15 cellular contexts compared by ENCODE assay signal in the genomic region with DNA sequence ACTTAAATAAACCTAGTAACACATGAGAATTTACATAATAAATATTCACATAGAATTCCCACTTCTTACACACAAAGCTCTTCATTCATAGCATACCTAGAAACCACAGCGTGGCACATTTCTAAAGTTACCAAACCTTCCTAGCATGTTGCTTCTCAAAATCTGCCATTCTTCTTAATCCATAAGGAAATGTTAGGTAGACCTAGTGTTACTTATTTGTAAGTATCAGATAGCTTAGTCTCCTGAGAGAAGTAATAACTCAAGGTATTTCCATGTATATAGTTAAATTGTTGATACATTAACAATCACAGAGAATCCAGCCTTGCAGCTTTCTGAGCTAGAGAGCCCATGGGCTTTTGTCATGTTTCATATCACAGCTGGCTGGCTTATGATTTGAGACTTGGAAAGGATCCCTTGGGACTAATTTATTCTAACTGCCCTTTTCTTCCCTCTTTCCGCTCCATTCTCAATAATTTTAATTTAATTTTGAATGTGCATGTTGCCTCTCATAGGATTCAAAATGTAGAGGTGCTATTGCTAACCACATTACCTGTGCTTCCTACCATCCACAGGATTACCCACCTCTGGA. TPM values are rescaled to one million over a fixed set of nuclear protein-coding genes. Genes with fewer than 3 reads are reported as not detected.
DNase-seq lines count a peak whose midpoint lies in the region; ATAC-seq and TF ChIP-seq lines count a peak whose summit lies in the region.
"Had no signal": no experiment of that assay in that cellular context is flagged by ENCODE, and none has a peak within 500 bp of the region (broad histone marks: within the 10 kb centered on the region; RNA-seq: fewer than 3 reads in every experiment).

No MANE protein-coding gene starts in this region.

- H3K36me3 ChIP-seq in left ventricle myocardium inferior (no peaks in the 10 kb centered on the region), heart left ventricle (no peaks in the 10 kb centered on the region), SJSA1 (peaks cover 17% of the 10 kb centered on the region; the same call in 1 of the 2 replicates)
- H3K36me3 ChIP-seq: upper lobe of right lung had no signal

- H3K4me1 ChIP-seq in left ventricle myocardium inferior (peaks cover 82% of the 10 kb centered on the region), heart left ventricle (peaks cover 0 to 80% (median 73%) of the 10 kb centered on the region in 12 donors), SJSA1 (replicated peaks) (peaks cover 83% of the 10 kb centered on the region)

- H3K9me3 ChIP-seq in left ventricle myocardium inferior (replicated peaks) (no peaks in the 10 kb centered on the region), heart left ventricle (no peaks in the 10 kb centered on the region), SJSA1 (replicated peaks) (no peaks in the 10 kb centered on the region)
- H3K9me3 ChIP-seq: upper lobe of right lung had no signal

- H3K27me3 Mint-ChIP-seq in stimulated activated naive B cell treated with anti-CD40 and anti-IgM and Interleukin-4, amounts not matched to agents 10 μg/mL and 1 μg/mL and 100 μg/mL, for 72 hours = no peaks in the 10 kb centered on the region

- peak overlapping the region; percentile 13 for H3K4me3 ChIP-seq in left ventricle myocardium inferior
- no peak overlapping the region for H3K4me3 ChIP-seq in heart left ventricle
- no peak overlapping the region for H3K4me3 ChIP-seq in SJSA1
- H3K4me3 ChIP-seq: skin epidermis, upper lobe of right lung had no signal

- ATAC-seq in heart left ventricle = no peak
- ATAC-seq in GM18511 (IDR thresholded peaks at IDR 0.05; ENCODE audit: unreplicated experiment) = no peak
- no peak for ATAC-seq in stimulated activated naive B cell treated with anti-CD40 and anti-IgM and Interleukin-4, amounts not matched to agents 10 μg/mL and 1 μg/mL and 100 μg/mL, for 72 hours (replicated peaks)
- ATAC-seq: activated CD8-positive, alpha-beta memory T cell treated with anti-CD3 and anti-CD28 coated beads, Interleukin-2, amount 10 ng/mL, durations not matched to agents 7 days and 5 days; naive thymus-derived CD8-positive, alpha-beta T cell; upper lobe of right lung had no signal

- no peaks in the 10 kb centered on the region for H3K27me3 ChIP-seq in left ventricle myocardium inferior (ENCODE audit: low read depth)
- H3K27me3 ChIP-seq in heart left ventricle = no peaks in the 10 kb centered on the region
- H3K27me3 ChIP-seq in SJSA1 (replicated peaks) = no peaks in the 10 kb centered on the region
- H3K27me3 ChIP-seq: upper lobe of right lung had no signal

- TF ChIP-seq CTCF in left ventricle myocardium inferior (IDR thresholded peaks at IDR 0.05; ENCODE audit: borderline replicate concordance) (no peak), heart left ventricle (IDR thresholded peaks at IDR 0.05) (no peak)

- peaks cover 0 to 1% of the 10 kb centered on the region in 2 donors for H3K9me3 Mint-ChIP-seq in stimulated activated naive B cell treated with anti-CD40 and anti-IgM and Interleukin-4, amounts not matched to agents 10 μg/mL and 1 μg/mL and 100 μg/mL, for 72 hours

- H3K27ac Mint-ChIP-seq in stimulated activated naive B cell treated with anti-CD40 and anti-IgM and Interleukin-4, amounts not matched to agents 10 μg/mL and 1 μg/mL and 100 μg/mL, for 72 hours = no peak overlapping the region
- H3K27ac Mint-ChIP-seq: activated CD8-positive, alpha-beta memory T cell treated with anti-CD3 and anti-CD28 coated beads, Interleukin-2, amount 10 ng/mL, durations not matched to agents 7 days and 5 days; naive thymus-derived CD8-positive, alpha-beta T cell had no signal

- H3K4me1 Mint-ChIP-seq in stimulated activated naive B cell treated with anti-CD40 and anti-IgM and Interleukin-4, amounts not matched to agents 10 μg/mL and 1 μg/mL and 100 μg/mL, for 72 hours = peaks cover 2 to 14% of the 10 kb centered on the region in 2 donors
- H3K4me1 Mint-ChIP-seq: activated CD8-positive, alpha-beta memory T cell treated with anti-CD3 and anti-CD28 coated beads, Interleukin-2, amount 10 ng/mL, durations not matched to agents 7 days and 5 days; naive thymus-derived CD8-positive, alpha-beta T cell had no signal

- DNase-seq in left ventricle myocardium inferior (no peak), heart left ventricle (no peak), SJSA1 (ENCODE audit: low read depth in 1 of 2, low spot score in 2 of 2) (peak; percentile 51 to 80), left kidney (ENCODE audit: low read depth, low spot score) (peak; percentile 41), NCI-H2107 treated with DMSO at 0.1 percent for 48 hours (lab: John Stamatoyannopoulos, UW; ENCODE audit: unreplicated experiment) (no peak), NOMO-1 (lab: John Stamatoyannopoulos, UW; ENCODE audit: unreplicated experiment in 2 of 2) (no peak)
- no peak for DNase-seq in stimulated activated naive B cell treated with anti-CD40 and anti-IgM and Interleukin-4, amounts not matched to agents 10 μg/mL and 1 μg/mL and 100 μg/mL, for 72 hours
- DNase-seq: activated CD8-positive, alpha-beta memory T cell treated with anti-CD3 and anti-CD28 coated beads, Interleukin-2, amount 10 ng/mL, durations not matched to agents 7 days and 5 days; GDM1; naive thymus-derived CD8-positive, alpha-beta T cell; NCI-H187; upper lobe of right lung had no signal

- H3K27ac ChIP-seq in left ventricle myocardium inferior (replicated peaks) (peak overlapping the region; percentile 64), heart left ventricle (peak overlapping the region in 5 of 12 donors; percentile 6 to 47 (median 25)), SJSA1 (peak overlapping the region; percentile 86)
- H3K27ac ChIP-seq: skin epidermis, upper lobe of right lung had no signal

- 74 to 86% (median 79%) methylated on average over 2 of the region's 2 CpGs for WGBS in heart left ventricle, 4 donors

- intact Hi-C loops in left ventricle myocardium inferior (cut with micrococcal nuclease) = no loop called here
- intact Hi-C loops in heart left ventricle (cut with DNase I) = no loop called here

- H3K4me3 Mint-ChIP-seq in stimulated activated naive B cell treated with anti-CD40 and anti-IgM and Interleukin-4, amounts not matched to agents 10 μg/mL and 1 μg/mL and 100 μg/mL, for 72 hours = no peak overlapping the region
- H3K4me3 Mint-ChIP-seq: activated CD8-positive, alpha-beta memory T cell treated with anti-CD3 and anti-CD28 coated beads, Interleukin-2, amount 10 ng/mL, durations not matched to agents 7 days and 5 days; naive thymus-derived CD8-positive, alpha-beta T cell had no signal

- peaks cover 0 to 2% of the 10 kb centered on the region in 2 donors for H3K36me3 Mint-ChIP-seq in stimulated activated naive B cell treated with anti-CD40 and anti-IgM and Interleukin-4, amounts not matched to agents 10 μg/mL and 1 μg/mL and 100 μg/mL, for 72 hours
- H3K36me3 Mint-ChIP-seq: activated CD8-positive, alpha-beta memory T cell treated with anti-CD3 and anti-CD28 coated beads, Interleukin-2, amount 10 ng/mL, durations not matched to agents 7 days and 5 days; naive thymus-derived CD8-positive, alpha-beta T cell had no signal

- TF ChIP-seq POLR2A in heart left ventricle (IDR thresholded peaks at IDR 0.05) = no peak

RNA-seq across cellular contexts. Expression of gene SH3RF1, which starts 17.6 kb away (rescaled TPM):
- total RNA-seq in left ventricle myocardium inferior (8.8 TPM), heart left ventricle (10 to 100 TPM in 5 of 9 donors, 1 to 10 TPM in 4; 7.1 to 17.2 (median 10.2) TPM)
- 1 to 10 TPM; 1.7 to 6.6 TPM for polyA plus RNA-seq in heart left ventricle
- 9.0 and 14.1 TPM in 2 replicates for total RNA-seq in SJSA1 (2014; rRNA removed; shearing (Covaris generic))
- total RNA-seq: OCI-LY7 had no signal
- polyA plus RNA-seq: naive thymus-derived CD8-positive, alpha-beta T cell had no signal

Comparison
In these comparisons a context has a peak if more than half of its experiments do, and no peak if none do; other contexts are left out.
1. DNase-seq: peak in SJSA1 (2 of 2) and left kidney (single experiment); none in left ventricle myocardium inferior (single experiment), heart left ventricle (0 of 5), NCI-H2107 treated with DMSO at 0.1 percent for 48 hours (single experiment), NOMO-1 (0 of 2) and stimulated activated naive B cell treated with anti-CD40 and anti-IgM and Interleukin-4, amounts not matched to agents 10 μg/mL and 1 μg/mL and 100 μg/mL, for 72 hours (single experiment).